In genomic region chr19:18117692-18118378, GRCh38 we compare ENCODE assay signal across 8 cellular contexts. TPM values are rescaled to one million over a fixed set of nuclear protein-coding genes. Genes with fewer than 3 reads are reported as not detected.
DNase-seq lines count a peak whose midpoint lies in the region; ATAC-seq and TF ChIP-seq lines count a peak whose summit lies in the region.

No MANE protein-coding gene starts in this region.

- ATAC-seq in GM18498 (IDR thresholded peaks at IDR 0.05; ENCODE audit: unreplicated experiment) (peak; percentile 92), HG02970 (IDR thresholded peaks at IDR 0.05; ENCODE audit: low FRiP score, unreplicated experiment) (peak; percentile 84), body of pancreas (peak; percentile 90), GM19455 (IDR thresholded peaks at IDR 0.05; ENCODE audit: unreplicated experiment) (no peak)

- H3K9ac ChIP-seq in iPS-18a (ENCODE audit: low read length): peak overlapping the region; percentile 75

- peak overlapping the region in 1 of 2 donors; percentile 23 for H3K4me3 ChIP-seq in body of pancreas
- peak overlapping the region; percentile 69 for H3K4me3 ChIP-seq in iPS-18a (ENCODE audit: low read length)
- H3K4me3 ChIP-seq in skeletal muscle cell (ENCODE audit: low read depth, low read length): peak overlapping the region; percentile 63

- H3K9me3 ChIP-seq in body of pancreas (no peaks in the 10 kb centered on the region), iPS-18a (ENCODE audit: control insufficient read depth, low read depth, low read length) (no peaks in the 10 kb centered on the region)

- no peak for TF ChIP-seq CTCF in body of pancreas (IDR thresholded peaks at IDR 0.05)

- WGBS in body of pancreas, 2 donors: 2 to 5% methylated on average over 4 to 55 of the region's 86 CpGs

- intact Hi-C loops in body of pancreas (cut with DNase I): no loop called here

- H3K27ac ChIP-seq in body of pancreas: peak overlapping the region; percentile 22 to 79 (median 65)
- peak overlapping the region; percentile 30 for H3K27ac ChIP-seq in iPS-18a (ENCODE audit: low read length)

- H3K36me3 ChIP-seq in body of pancreas (replicated peaks in 1 of 2; ENCODE audit: insufficient read depth in 1 of 2, low read depth in 2 of 2): peaks cover 0 to 3% of the 10 kb centered on the region in 2 donors
- H3K36me3 ChIP-seq in iPS-18a (ENCODE audit: control insufficient read depth, low read depth, low read length): peaks cover 3% of the 10 kb centered on the region

- peak; percentile 84 for DNase-seq in NCI-H2107 (lab: John Stamatoyannopoulos, UW)
- peak; percentile 94 for DNase-seq in UCSD-AML1 (lab: John Stamatoyannopoulos, UW; ENCODE audit: unreplicated experiment)
- peak; percentile 92 to 95 (median 93) for DNase-seq in body of pancreas
- no peak for DNase-seq in skeletal muscle cell (ENCODE audit: low read depth)

- peaks cover 34% of the 10 kb centered on the region for H3K4me1 ChIP-seq in body of pancreas
- H3K4me1 ChIP-seq in iPS-18a (ENCODE audit: control insufficient read depth, low read depth, low read length): peaks cover 4% of the 10 kb centered on the region

- no peak for TF ChIP-seq POLR2A in body of pancreas (IDR thresholded peaks at IDR 0.05)

- H3K27me3 ChIP-seq in body of pancreas (no peaks in the 10 kb centered on the region), iPS-18a (ENCODE audit: control insufficient read depth, insufficient read depth, low read length) (peaks cover 4% of the 10 kb centered on the region)

RNA-seq across cellular contexts. Expression of gene MAST3, which starts 20.3 kb away (rescaled TPM):
- 10 to 100 TPM; 17.6 to 35.3 TPM for total RNA-seq in body of pancreas

RNA-seq across cellular contexts. Expression of gene IL12RB1, which starts 31.1 kb away (rescaled TPM):
- total RNA-seq in body of pancreas: 1 to 10 TPM in 1 of 2 donors, not detected in 1; 1.0 TPM

RNA-seq across cellular contexts. Expression of gene PIK3R2, which starts 35.1 kb away (rescaled TPM):
- total RNA-seq in body of pancreas: 10 to 100 TPM; 18.9 to 21.8 TPM

RNA-seq across cellular contexts. Expression of gene IFI30, which starts 55.8 kb away (rescaled TPM):
- total RNA-seq in body of pancreas: 10 to 100 TPM; 30.3 to 32.9 TPM
